ENCODE assay signal across 1 cellular context in genomic region chr5:81856948-81857928, GRCh38.
A peak's percentile ranks its signal among the peaks of the same experiment; 100 is the strongest.
TF ChIP-seq lines count a peak whose summit lies in the region.

No MANE protein-coding gene starts in this region.

TF ChIP-seq in K562, 482 proteins besides CTCF, POLR2A, EP300 and RAD21 (continued from another document):
- TF ChIP-seq RNF219 (CRISPR knock-in tag; IDR thresholded peaks at IDR 0.05) (no peak), SMARCA4 (IDR thresholded peaks at IDR 0.05) (peak; percentile 15; the same call in 1 of the 2 replicates), PATZ1 (CRISPR knock-in tag; IDR thresholded peaks at IDR 0.05; ENCODE audit: borderline replicate concordance) (no peak), ARID3A (IDR thresholded peaks at IDR 0.05; ENCODE audit: borderline replicate concordance, low read depth, low read length) (no peak), HMBOX1 (IDR thresholded peaks at IDR 0.05) (peak; percentile 41; the same call in 1 of the 2 replicates), RBFOX2 (IDR thresholded peaks at IDR 0.05; ENCODE audit: low read depth, low read length) (no peak), HEY1 (CRISPR knock-in tag; IDR thresholded peaks at IDR 0.05; ENCODE audit: borderline replicate concordance) (no peak), SAFB2 (IDR thresholded peaks at IDR 0.05; ENCODE audit: borderline replicate concordance, low read depth, low read length, severe bottlenecking) (no peak), EGR1 (conservative IDR thresholded peaks at IDR 0.05) (no peak)
